1 cellular context compared by ENCODE assay signal in the genomic region with DNA sequence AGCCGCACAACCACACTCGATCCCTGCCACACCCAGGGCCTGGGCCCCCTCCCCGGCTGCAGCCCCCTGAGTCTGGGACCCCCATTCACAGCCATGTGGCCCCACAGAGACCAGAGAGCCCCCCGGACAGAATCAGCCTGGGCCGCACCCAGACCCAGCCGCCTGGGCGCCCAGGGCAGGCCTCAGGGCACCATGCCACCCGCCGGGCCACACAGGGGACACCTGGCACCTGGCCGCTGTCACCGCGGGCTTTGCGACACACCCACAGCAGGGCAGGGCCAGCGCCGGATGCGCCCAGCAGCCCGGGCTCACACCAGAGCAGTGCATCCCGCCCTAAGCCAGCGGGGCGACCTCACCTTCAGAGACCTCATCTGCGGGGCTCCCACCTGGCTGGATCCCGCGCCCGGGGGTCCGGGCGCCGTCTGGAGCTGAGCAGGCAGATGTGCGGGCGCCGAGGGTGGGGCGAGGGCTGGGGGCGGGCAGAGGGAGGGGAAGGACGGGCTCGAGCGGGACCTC.
TF ChIP-seq lines count a peak whose summit lies in the region.

No MANE protein-coding gene starts in this region.

TF ChIP-seq in K562, 482 proteins besides CTCF, POLR2A, EP300 and RAD21 (continues in another document):
- TF ChIP-seq KHSRP (IDR thresholded peaks at IDR 0.05) (no peak), CREB1 (IDR thresholded peaks at IDR 0.05) (no peak), CREB1 (CRISPR knock-in tag; IDR thresholded peaks at IDR 0.05) (no peak; the same call in 1 of the 2 replicates), ZC3H11A (IDR thresholded peaks at IDR 0.05; ENCODE audit: low read depth, low read length) (no peak), FUS (optimal IDR thresholded peaks at IDR 0.05; ENCODE audit: low read depth, low read length) (no peak), RBM17 (IDR thresholded peaks at IDR 0.05; ENCODE audit: borderline replicate concordance, low read depth, low read length) (no peak), HMG20A (CRISPR knock-in tag; conservative IDR thresholded peaks at IDR 0.05) (no peak), ZNF395 (CRISPR knock-in tag; IDR thresholded peaks at IDR 0.05) (no peak), HNRNPK (IDR thresholded peaks at IDR 0.05; ENCODE audit: low read depth, low read length, poor library complexity, severe bottlenecking) (no peak), CEBPB (tag; IDR thresholded peaks at IDR 0.05) (no peak), E2F6 (IDR thresholded peaks at IDR 0.05; ENCODE audit: borderline replicate concordance in 1 of 2, extremely low read depth in 1 of 2, insufficient read depth in 1 of 2, insufficient read length in 1 of 2, low read depth in 1 of 2, low read length in 1 of 2, poor library complexity in 1 of 2, severe bottlenecking in 1 of 2) (peak in 1 of 2 experiments; percentile 41), ATF7 (IDR thresholded peaks at IDR 0.05) (no peak), RUNX1 (IDR thresholded peaks at IDR 0.05; ENCODE audit: low read depth) (no peak), SAP30 (IDR thresholded peaks at IDR 0.05; ENCODE audit: borderline replicate concordance, insufficient read depth, low read depth, low read length, poor library complexity, severe bottlenecking) (peak; percentile 81), KAT2B (IDR thresholded peaks at IDR 0.05; ENCODE audit: low read depth, low read length) (no peak), HES1 (IDR thresholded peaks at IDR 0.05; ENCODE audit: low read depth) (no peak), ZBTB7A (IDR thresholded peaks at IDR 0.05; ENCODE audit: borderline replicate concordance, control insufficient read depth, low read depth, low read length) (0 out of 2 replicates have a peak, but pooled peaks have one; percentile 15), ZNF24 (IDR thresholded peaks at IDR 0.05) (no peak), NBN (IDR thresholded peaks at IDR 0.05; ENCODE audit: low read depth) (no peak), NFATC3 (IDR thresholded peaks at IDR 0.05) (no peak), HMGN3 (IDR thresholded peaks at IDR 0.05; ENCODE audit: borderline replicate concordance, extremely low read depth, insufficient read length, low read depth, low read length) (peak; percentile 61), SIRT6 (IDR thresholded peaks at IDR 0.05; ENCODE audit: low read depth, low read length) (no peak), HNRNPL (IDR thresholded peaks at IDR 0.05; ENCODE audit: low read depth, low read length) (peak; percentile 82), NCOA4 (IDR thresholded peaks at IDR 0.05; ENCODE audit: partially characterized antibody) (no peak)
- TF ChIP-seq, protein P1, sequence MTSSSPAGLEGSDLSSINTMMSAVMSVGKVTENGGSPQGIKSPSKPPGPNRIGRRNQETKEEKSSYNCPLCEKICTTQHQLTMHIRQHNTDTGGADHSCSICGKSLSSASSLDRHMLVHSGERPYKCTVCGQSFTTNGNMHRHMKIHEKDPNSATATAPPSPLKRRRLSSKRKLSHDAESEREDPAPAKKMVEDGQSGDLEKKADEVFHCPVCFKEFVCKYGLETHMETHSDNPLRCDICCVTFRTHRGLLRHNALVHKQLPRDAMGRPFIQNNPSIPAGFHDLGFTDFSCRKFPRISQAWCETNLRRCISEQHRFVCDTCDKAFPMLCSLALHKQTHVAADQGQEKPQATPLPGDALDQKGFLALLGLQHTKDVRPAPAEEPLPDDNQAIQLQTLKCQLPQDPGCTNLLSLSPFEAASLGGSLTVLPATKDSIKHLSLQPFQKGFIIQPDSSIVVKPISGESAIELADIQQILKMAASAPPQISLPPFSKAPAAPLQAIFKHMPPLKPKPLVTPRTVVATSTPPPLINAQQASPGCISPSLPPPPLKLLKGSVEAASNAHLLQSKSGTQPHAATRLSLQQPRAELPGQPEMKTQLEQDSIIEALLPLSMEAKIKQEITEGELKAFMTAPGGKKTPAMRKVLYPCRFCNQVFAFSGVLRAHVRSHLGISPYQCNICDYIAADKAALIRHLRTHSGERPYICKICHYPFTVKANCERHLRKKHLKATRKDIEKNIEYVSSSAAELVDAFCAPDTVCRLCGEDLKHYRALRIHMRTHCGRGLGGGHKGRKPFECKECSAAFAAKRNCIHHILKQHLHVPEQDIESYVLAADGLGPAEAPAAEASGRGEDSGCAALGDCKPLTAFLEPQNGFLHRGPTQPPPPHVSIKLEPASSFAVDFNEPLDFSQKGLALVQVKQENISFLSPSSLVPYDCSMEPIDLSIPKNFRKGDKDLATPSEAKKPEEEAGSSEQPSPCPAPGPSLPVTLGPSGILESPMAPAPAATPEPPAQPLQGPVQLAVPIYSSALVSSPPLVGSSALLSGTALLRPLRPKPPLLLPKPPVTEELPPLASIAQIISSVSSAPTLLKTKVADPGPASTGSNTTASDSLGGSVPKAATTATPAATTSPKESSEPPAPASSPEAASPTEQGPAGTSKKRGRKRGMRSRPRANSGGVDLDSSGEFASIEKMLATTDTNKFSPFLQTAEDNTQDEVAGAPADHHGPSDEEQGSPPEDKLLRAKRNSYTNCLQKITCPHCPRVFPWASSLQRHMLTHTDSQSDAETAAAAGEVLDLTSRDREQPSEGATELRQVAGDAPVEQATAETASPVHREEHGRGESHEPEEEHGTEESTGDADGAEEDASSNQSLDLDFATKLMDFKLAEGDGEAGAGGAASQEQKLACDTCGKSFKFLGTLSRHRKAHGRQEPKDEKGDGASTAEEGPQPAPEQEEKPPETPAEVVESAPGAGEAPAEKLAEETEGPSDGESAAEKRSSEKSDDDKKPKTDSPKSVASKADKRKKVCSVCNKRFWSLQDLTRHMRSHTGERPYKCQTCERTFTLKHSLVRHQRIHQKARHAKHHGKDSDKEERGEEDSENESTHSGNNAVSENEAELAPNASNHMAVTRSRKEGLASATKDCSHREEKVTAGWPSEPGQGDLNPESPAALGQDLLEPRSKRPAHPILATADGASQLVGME (CRISPR knock-in tag; IDR thresholded peaks at IDR 0.05) = no peak
- TF ChIP-seq, protein P2, sequence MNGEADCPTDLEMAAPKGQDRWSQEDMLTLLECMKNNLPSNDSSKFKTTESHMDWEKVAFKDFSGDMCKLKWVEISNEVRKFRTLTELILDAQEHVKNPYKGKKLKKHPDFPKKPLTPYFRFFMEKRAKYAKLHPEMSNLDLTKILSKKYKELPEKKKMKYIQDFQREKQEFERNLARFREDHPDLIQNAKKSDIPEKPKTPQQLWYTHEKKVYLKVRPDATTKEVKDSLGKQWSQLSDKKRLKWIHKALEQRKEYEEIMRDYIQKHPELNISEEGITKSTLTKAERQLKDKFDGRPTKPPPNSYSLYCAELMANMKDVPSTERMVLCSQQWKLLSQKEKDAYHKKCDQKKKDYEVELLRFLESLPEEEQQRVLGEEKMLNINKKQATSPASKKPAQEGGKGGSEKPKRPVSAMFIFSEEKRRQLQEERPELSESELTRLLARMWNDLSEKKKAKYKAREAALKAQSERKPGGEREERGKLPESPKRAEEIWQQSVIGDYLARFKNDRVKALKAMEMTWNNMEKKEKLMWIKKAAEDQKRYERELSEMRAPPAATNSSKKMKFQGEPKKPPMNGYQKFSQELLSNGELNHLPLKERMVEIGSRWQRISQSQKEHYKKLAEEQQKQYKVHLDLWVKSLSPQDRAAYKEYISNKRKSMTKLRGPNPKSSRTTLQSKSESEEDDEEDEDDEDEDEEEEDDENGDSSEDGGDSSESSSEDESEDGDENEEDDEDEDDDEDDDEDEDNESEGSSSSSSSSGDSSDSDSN (IDR thresholded peaks at IDR 0.05; ENCODE audit: borderline replicate concordance in 1 of 2, low read depth in 2 of 2, low read length in 2 of 2) = no peak
- TF ChIP-seq, protein P3, sequence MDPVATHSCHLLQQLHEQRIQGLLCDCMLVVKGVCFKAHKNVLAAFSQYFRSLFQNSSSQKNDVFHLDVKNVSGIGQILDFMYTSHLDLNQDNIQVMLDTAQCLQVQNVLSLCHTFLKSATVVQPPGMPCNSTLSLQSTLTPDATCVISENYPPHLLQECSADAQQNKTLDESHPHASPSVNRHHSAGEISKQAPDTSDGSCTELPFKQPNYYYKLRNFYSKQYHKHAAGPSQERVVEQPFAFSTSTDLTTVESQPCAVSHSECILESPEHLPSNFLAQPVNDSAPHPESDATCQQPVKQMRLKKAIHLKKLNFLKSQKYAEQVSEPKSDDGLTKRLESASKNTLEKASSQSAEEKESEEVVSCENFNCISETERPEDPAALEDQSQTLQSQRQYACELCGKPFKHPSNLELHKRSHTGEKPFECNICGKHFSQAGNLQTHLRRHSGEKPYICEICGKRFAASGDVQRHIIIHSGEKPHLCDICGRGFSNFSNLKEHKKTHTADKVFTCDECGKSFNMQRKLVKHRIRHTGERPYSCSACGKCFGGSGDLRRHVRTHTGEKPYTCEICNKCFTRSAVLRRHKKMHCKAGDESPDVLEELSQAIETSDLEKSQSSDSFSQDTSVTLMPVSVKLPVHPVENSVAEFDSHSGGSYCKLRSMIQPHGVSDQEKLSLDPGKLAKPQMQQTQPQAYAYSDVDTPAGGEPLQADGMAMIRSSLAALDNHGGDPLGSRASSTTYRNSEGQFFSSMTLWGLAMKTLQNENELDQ (CRISPR knock-in tag; IDR thresholded peaks at IDR 0.05; ENCODE audit: borderline replicate concordance) = no peak
- TF ChIP-seq, protein P4, sequence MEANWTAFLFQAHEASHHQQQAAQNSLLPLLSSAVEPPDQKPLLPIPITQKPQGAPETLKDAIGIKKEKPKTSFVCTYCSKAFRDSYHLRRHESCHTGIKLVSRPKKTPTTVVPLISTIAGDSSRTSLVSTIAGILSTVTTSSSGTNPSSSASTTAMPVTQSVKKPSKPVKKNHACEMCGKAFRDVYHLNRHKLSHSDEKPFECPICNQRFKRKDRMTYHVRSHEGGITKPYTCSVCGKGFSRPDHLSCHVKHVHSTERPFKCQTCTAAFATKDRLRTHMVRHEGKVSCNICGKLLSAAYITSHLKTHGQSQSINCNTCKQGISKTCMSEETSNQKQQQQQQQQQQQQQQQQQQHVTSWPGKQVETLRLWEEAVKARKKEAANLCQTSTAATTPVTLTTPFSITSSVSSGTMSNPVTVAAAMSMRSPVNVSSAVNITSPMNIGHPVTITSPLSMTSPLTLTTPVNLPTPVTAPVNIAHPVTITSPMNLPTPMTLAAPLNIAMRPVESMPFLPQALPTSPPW (CRISPR knock-in tag; IDR thresholded peaks at IDR 0.05) = no peak
- TF ChIP-seq, protein P5, sequence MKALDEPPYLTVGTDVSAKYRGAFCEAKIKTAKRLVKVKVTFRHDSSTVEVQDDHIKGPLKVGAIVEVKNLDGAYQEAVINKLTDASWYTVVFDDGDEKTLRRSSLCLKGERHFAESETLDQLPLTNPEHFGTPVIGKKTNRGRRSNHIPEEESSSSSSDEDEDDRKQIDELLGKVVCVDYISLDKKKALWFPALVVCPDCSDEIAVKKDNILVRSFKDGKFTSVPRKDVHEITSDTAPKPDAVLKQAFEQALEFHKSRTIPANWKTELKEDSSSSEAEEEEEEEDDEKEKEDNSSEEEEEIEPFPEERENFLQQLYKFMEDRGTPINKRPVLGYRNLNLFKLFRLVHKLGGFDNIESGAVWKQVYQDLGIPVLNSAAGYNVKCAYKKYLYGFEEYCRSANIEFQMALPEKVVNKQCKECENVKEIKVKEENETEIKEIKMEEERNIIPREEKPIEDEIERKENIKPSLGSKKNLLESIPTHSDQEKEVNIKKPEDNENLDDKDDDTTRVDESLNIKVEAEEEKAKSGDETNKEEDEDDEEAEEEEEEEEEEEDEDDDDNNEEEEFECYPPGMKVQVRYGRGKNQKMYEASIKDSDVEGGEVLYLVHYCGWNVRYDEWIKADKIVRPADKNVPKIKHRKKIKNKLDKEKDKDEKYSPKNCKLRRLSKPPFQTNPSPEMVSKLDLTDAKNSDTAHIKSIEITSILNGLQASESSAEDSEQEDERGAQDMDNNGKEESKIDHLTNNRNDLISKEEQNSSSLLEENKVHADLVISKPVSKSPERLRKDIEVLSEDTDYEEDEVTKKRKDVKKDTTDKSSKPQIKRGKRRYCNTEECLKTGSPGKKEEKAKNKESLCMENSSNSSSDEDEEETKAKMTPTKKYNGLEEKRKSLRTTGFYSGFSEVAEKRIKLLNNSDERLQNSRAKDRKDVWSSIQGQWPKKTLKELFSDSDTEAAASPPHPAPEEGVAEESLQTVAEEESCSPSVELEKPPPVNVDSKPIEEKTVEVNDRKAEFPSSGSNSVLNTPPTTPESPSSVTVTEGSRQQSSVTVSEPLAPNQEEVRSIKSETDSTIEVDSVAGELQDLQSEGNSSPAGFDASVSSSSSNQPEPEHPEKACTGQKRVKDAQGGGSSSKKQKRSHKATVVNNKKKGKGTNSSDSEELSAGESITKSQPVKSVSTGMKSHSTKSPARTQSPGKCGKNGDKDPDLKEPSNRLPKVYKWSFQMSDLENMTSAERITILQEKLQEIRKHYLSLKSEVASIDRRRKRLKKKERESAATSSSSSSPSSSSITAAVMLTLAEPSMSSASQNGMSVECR (CRISPR knock-in tag; IDR thresholded peaks at IDR 0.05) = peak; percentile 61; the same call in 1 of the 2 replicates
- TF ChIP-seq, protein P6, sequence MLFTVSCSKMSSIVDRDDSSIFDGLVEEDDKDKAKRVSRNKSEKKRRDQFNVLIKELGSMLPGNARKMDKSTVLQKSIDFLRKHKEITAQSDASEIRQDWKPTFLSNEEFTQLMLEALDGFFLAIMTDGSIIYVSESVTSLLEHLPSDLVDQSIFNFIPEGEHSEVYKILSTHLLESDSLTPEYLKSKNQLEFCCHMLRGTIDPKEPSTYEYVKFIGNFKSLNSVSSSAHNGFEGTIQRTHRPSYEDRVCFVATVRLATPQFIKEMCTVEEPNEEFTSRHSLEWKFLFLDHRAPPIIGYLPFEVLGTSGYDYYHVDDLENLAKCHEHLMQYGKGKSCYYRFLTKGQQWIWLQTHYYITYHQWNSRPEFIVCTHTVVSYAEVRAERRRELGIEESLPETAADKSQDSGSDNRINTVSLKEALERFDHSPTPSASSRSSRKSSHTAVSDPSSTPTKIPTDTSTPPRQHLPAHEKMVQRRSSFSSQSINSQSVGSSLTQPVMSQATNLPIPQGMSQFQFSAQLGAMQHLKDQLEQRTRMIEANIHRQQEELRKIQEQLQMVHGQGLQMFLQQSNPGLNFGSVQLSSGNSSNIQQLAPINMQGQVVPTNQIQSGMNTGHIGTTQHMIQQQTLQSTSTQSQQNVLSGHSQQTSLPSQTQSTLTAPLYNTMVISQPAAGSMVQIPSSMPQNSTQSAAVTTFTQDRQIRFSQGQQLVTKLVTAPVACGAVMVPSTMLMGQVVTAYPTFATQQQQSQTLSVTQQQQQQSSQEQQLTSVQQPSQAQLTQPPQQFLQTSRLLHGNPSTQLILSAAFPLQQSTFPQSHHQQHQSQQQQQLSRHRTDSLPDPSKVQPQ (CRISPR knock-in tag; IDR thresholded peaks at IDR 0.05; ENCODE audit: borderline replicate concordance) = no peak
